In genomic region chr6:52572536-52572935, GRCh38 we compare ENCODE assay signal across 14 cellular contexts. TPM values are rescaled to one million over a fixed set of nuclear protein-coding genes. Genes with fewer than 3 reads are reported as not detected.
A peak's percentile ranks its signal among the peaks of the same experiment; 100 is the strongest.
DNase-seq lines count a peak whose midpoint lies in the region; ATAC-seq, FAIRE-seq and TF ChIP-seq lines count a peak whose summit lies in the region.
"Had no signal": no experiment of that assay in that cellular context is flagged by ENCODE, and none has a peak within 500 bp of the region (broad histone marks: within the 10 kb centered on the region; RNA-seq: fewer than 3 reads in every experiment).

No MANE protein-coding gene starts in this region.

- no peak overlapping the region for H2AK9ac ChIP-seq in IMR-90 (replicated peaks; ENCODE audit: low read depth, low read length, poor library complexity)

- H3K27me3 ChIP-seq in IMR-90 (ENCODE audit: control insufficient read depth, insufficient read depth, low read length) (no peaks in the 10 kb centered on the region), GM12878 (replicated peaks in 1 of 2; ENCODE audit: control insufficient read depth in 2 of 2, insufficient read depth in 2 of 2, low read length in 1 of 2) (no peaks in the 10 kb centered on the region), transverse colon (no peaks in the 10 kb centered on the region)

- BruUV-seq in IMR-90 (replicated peaks; lab: Mats Ljungman, UMichigan) (no TSS peak), GM12878 (replicated peaks; lab: Mats Ljungman, UMichigan) (no TSS peak)

- H4K8ac ChIP-seq in IMR-90 (ENCODE audit: low read depth in 2 of 2, low read length in 2 of 2), result peak overlapping the region; percentile 81 to 95; a peak in 3 of 4 replicates

- peak overlapping the region; percentile 99 for H3K4me2 ChIP-seq in IMR-90 (ENCODE audit: low read depth, low read length)
- peak overlapping the region; percentile 34; the same call in 1 of the 2 replicates for H3K4me2 ChIP-seq in GM12878 (ENCODE audit: control insufficient read depth, insufficient read depth)

- TF ChIP-seq POLR2A in IMR-90 (IDR thresholded peaks at IDR 0.05; ENCODE audit: low read depth, low read length), result no peak
- TF ChIP-seq POLR2A in GM12878 (IDR thresholded peaks at IDR 0.05; ENCODE audit: low read depth, low read length), result no peak
- no peak for TF ChIP-seq POLR2A in transverse colon (IDR thresholded peaks at IDR 0.05)

- no peak overlapping the region for H2AFZ ChIP-seq in IMR-90 (replicated peaks; ENCODE audit: low read length, poor library complexity)
- no peak overlapping the region for H2AFZ ChIP-seq in GM12878 (ENCODE audit: control insufficient read depth, low read depth, low read length)

- no peaks in the 10 kb centered on the region for H3K9me3 ChIP-seq in IMR-90 (ENCODE audit: control insufficient read depth, insufficient read depth, low read length)
- H3K9me3 ChIP-seq in GM12878 (replicated peaks; ENCODE audit: control insufficient read depth, insufficient read depth, low read length), result no peaks in the 10 kb centered on the region
- H3K9me3 ChIP-seq in mesodermal cell (ENCODE audit: control insufficient read depth, low read length), result no peaks in the 10 kb centered on the region
- no peaks in the 10 kb centered on the region for H3K9me3 ChIP-seq in transverse colon
- H3K9me3 ChIP-seq: mucosa of descending colon had no signal

- H4K5ac ChIP-seq in IMR-90 (ENCODE audit: low read depth, low read length), result peak overlapping the region; percentile 93; the same call in 1 of the 2 replicates

- H3K79me2 ChIP-seq in GM12878 (ENCODE audit: control insufficient read depth, insufficient read depth, low read length), result peaks cover 66% of the 10 kb centered on the region

- peaks cover 33% of the 10 kb centered on the region for H3K9me1 ChIP-seq in IMR-90 (ENCODE audit: insufficient read depth, low read length)

- TF ChIP-seq RAD21 in IMR-90 (IDR thresholded peaks at IDR 0.05; ENCODE audit: low read length) (no peak), GM12878 (IDR thresholded peaks at IDR 0.05; ENCODE audit: insufficient read depth, low read depth, low read length) (no peak)

- H2AK5ac ChIP-seq in IMR-90 (ENCODE audit: low read depth, low read length), result peak overlapping the region; percentile 90; the same call in 1 of the 2 replicates

- CTCF ChIA-PET in IMR-90 (lab: Yijun Ruan, JAX), result interaction anchor here (1.5 kb wide), 1 partner anchor 34 kb away, joined by 6 read pairs; no protein-coding TSS in a partner anchor
- CTCF ChIA-PET in GM12878 (lab: Yijun Ruan, JAX), result interaction anchor here (1.5 kb wide), 1 partner anchor 42 kb away, joined by 3 read pairs; no protein-coding TSS in a partner anchor

- peaks cover 5 to 67% of the 10 kb centered on the region in 2 experiments; a peak in 3 of 4 replicates for H3K79me1 ChIP-seq in IMR-90 (ENCODE audit: low read depth in 1 of 2, low read length in 2 of 2)

- H2BK20ac ChIP-seq in IMR-90 (ENCODE audit: low read depth, low read length), result 0 out of 2 replicates have a peak overlapping the region, but pooled peaks have one; percentile 84

- ATAC-seq in IMR-90 (ENCODE audit: low read depth) (no peak), GM12878 (no peak), GM18519 (IDR thresholded peaks at IDR 0.05; ENCODE audit: low FRiP score, unreplicated experiment) (no peak), HG02938 (IDR thresholded peaks at IDR 0.05; ENCODE audit: unreplicated experiment) (no peak)
- ATAC-seq: mucosa of descending colon; stimulated activated naive CD8-positive, alpha-beta T cell treated with anti-CD3 and anti-CD28 coated beads, Interleukin-15, amount 100 ng/mL, for 72 hours had no signal

- in situ Hi-C loops in IMR-90 (cut with MboI; ENCODE audit: low sequenced_read_pairs) (no loop called here), GM12878 (cut with MboI) (loop anchor here (10.0 kb wide), 1 partner anchor 288 kb away; the partner anchor contains the start of gene MCM3), transverse colon (cut with MboI; ENCODE audit: low pct_ligation_motif_present in 1 of 4, low pct_unique_long_range_greater_than_20kb in 1 of 4, low sequenced_read_pairs in 3 of 4) (no loop called here)

- H3K27ac ChIP-seq in IMR-90 (ENCODE audit: insufficient read depth, low read length), result 0 out of 2 replicates have a peak overlapping the region, but pooled peaks have one; percentile 19
- no peak overlapping the region for H3K27ac ChIP-seq in GM12878 (ENCODE audit: control insufficient read depth, insufficient read depth)
- H3K27ac ChIP-seq in mesodermal cell (ENCODE audit: low read depth, low read length, severe bottlenecking), result peak overlapping the region; percentile 87
- H3K27ac ChIP-seq in transverse colon, result peak overlapping the region; percentile 97 to 98 (median 98)

- H3K23ac ChIP-seq in IMR-90 (ENCODE audit: low read depth, low read length), result peak overlapping the region; percentile 99

- H3K18ac ChIP-seq in IMR-90 (ENCODE audit: low read depth, low read length), result peak overlapping the region; percentile 98; the same call in 1 of the 2 replicates

- H3K4ac ChIP-seq in IMR-90 (ENCODE audit: low read depth, low read length), result peak overlapping the region; percentile 97

- H2BK15ac ChIP-seq in IMR-90 (ENCODE audit: low read depth, low read length), result peak overlapping the region; percentile 85; the same call in 2 of the 3 replicates

- intact Hi-C loops in IMR-90 (cut with micrococcal nuclease), result no loop called here
- intact Hi-C loops in GM12878 (cut with micrococcal nuclease; ENCODE audit: unreplicated experiment), result no loop called here
- intact Hi-C loops in transverse colon (cut with DNase I; ENCODE audit: low total_unique reads), result no loop called here

- peaks cover 34% of the 10 kb centered on the region for H3K4me1 ChIP-seq in IMR-90 (ENCODE audit: control insufficient read depth, insufficient read depth, low read length)
- peaks cover 30% of the 10 kb centered on the region for H3K4me1 ChIP-seq in GM12878 (ENCODE audit: control insufficient read depth, insufficient read depth, low read length)
- peaks cover 53% of the 10 kb centered on the region for H3K4me1 ChIP-seq in mesodermal cell (ENCODE audit: control insufficient read depth, insufficient read depth, low read length, poor library complexity, severe bottlenecking)
- peaks cover 16 to 68% (median 59%) of the 10 kb centered on the region in 4 donors for H3K4me1 ChIP-seq in transverse colon

- 100% methylated on average over 3 of the region's 4 CpGs; no CpG with 5 or more reads in 1 of the 2 experiments for WGBS in IMR-90 (ENCODE audit: extremely low coverage in 2 of 2, insufficient read length in 1 of 2), 2 experiments
- WGBS in GM12878 (ENCODE audit: insufficient coverage, insufficient replicate concordance, low lambda C conversion rate, missing lambda C conversion rate), result 93% methylated on average over 4 of the region's 4 CpGs
- WGBS in mesodermal cell (ENCODE audit: insufficient coverage in 2 of 2), 2 experiments, result 86 to 90% methylated on average over 3 to 4 of the region's 4 CpGs
- 96 to 100% methylated on average over 1 to 4 of the region's 4 CpGs for WGBS in transverse colon (ENCODE audit: low coverage in 1 of 2), 2 donors

- TF ChIP-seq EP300 in GM12878 (IDR thresholded peaks at IDR 0.05; ENCODE audit: borderline replicate concordance in 1 of 2, control insufficient read depth in 1 of 2, low read depth in 2 of 2, low read length in 2 of 2) (no peak), transverse colon (IDR thresholded peaks at IDR 0.05; ENCODE audit: low read depth) (no peak)

- dilution Hi-C loops in IMR-90 (cut with HindIII; ENCODE audit: low sequenced_read_pairs, unreplicated experiment), result no loop called here

- H3K4me3 ChIP-seq in IMR-90 (ENCODE audit: insufficient read depth, low read depth, low read length) (no peak overlapping the region), GM12878 (peak overlapping the region; percentile 76; the same call in 1 of the 2 replicates), mesodermal cell (ENCODE audit: extremely low read depth, insufficient read depth, low read length, poor library complexity, severe bottlenecking) (no peak overlapping the region), transverse colon (no peak overlapping the region)
- H3K4me3 ChIP-seq: mucosa of descending colon had no signal

- H3K56ac ChIP-seq in IMR-90 (ENCODE audit: extremely low read depth, insufficient read depth, low read length), result peak overlapping the region; percentile 93; the same call in 1 of the 2 replicates

- peaks cover 4% of the 10 kb centered on the region; the same call in 1 of the 2 replicates for H3K36me3 ChIP-seq in IMR-90 (ENCODE audit: control insufficient read depth, insufficient read depth, low read length)
- no peaks in the 10 kb centered on the region; a peak in 2 of 4 replicates for H3K36me3 ChIP-seq in GM12878 (ENCODE audit: control insufficient read depth in 2 of 2, insufficient read depth in 2 of 2, low read length in 1 of 2)
- no peaks in the 10 kb centered on the region for H3K36me3 ChIP-seq in mesodermal cell (ENCODE audit: control insufficient read depth, insufficient read depth, low read length)
- no peaks in the 10 kb centered on the region for H3K36me3 ChIP-seq in transverse colon

- POLR2A ChIA-PET in IMR-90 (lab: Charles Lee; ENCODE audit: unreplicated experiment) (no interaction called here), GM12878 (lab: Charles Lee) (no interaction called here)

- H3K9ac ChIP-seq in IMR-90 (ENCODE audit: low read depth, low read length), result peak overlapping the region; percentile 86; the same call in 1 of the 2 replicates
- no peak overlapping the region for H3K9ac ChIP-seq in GM12878 (ENCODE audit: control insufficient read depth, insufficient read depth, low read length)

- FAIRE-seq in GM12878 (lab: Jason Lieb, UNC), result no peak

- peak overlapping the region; percentile 99 for H4K91ac ChIP-seq in IMR-90 (ENCODE audit: insufficient read depth, low read depth, low read length)

- DNase-seq in IMR-90 (no peak), GM12878 (ENCODE audit: low read depth, low spot score) (no peak), transverse colon (no peak)
- DNase-seq in activated CD8-positive, alpha-beta memory T cell treated with anti-CD3 and anti-CD28 coated beads, Interleukin-2, amount 50 U/mL, for 4 hours, result no peak
- DNase-seq: activated naive CD4-positive, alpha-beta T cell treated with Interleukin-2 at 50 U/mL for 16 hours; cortex of kidney; mucosa of descending colon; NCI-H526 treated with DMSO at 0.1 percent for 48 hours; retina; Right ventricle myocardium superior; stimulated activated naive CD8-positive, alpha-beta T cell treated with anti-CD3 and anti-CD28 coated beads, Interleukin-15, amount 100 ng/mL, for 72 hours had no signal

- peak overlapping the region; percentile 91 for H2BK5ac ChIP-seq in IMR-90 (ENCODE audit: low read depth, low read length, poor library complexity, severe bottlenecking)

- SMC1A ChIA-PET in GM12878 (lab: Charles Lee; ENCODE audit: uncharacterized antibody, unreplicated experiment), result interaction anchor here (0.7 to 2.9 kb wide), 6 partner anchors 24 to 155 kb away, joined by 3 to 8 read pairs (median 3); no protein-coding TSS in a partner anchor

- H4K20me1 ChIP-seq in IMR-90 (ENCODE audit: insufficient read depth, low read length) (peaks cover 68% of the 10 kb centered on the region), GM12878 (ENCODE audit: control insufficient read depth, insufficient read depth) (no peaks in the 10 kb centered on the region)

- H2BK120ac ChIP-seq in IMR-90 (ENCODE audit: low read depth, low read length), result peak overlapping the region; percentile 93

- RAD21 ChIA-PET in GM12878 (lab: Charles Lee; ENCODE audit: unreplicated experiment), result interaction anchor here (1.0 to 1.2 kb wide), 2 partner anchors 9 to 153 kb away, joined by 3 to 4 read pairs; no protein-coding TSS in a partner anchor

- H3K14ac ChIP-seq in IMR-90 (replicated peaks; ENCODE audit: low read depth, low read length), result peak overlapping the region; percentile 95

- TF ChIP-seq CTCF in IMR-90 (conservative IDR thresholded peaks at IDR 0.05; ENCODE audit: low read depth, low read length) (no peak), GM12878 (IDR thresholded peaks at IDR 0.05 in 2 of 3, conservative IDR thresholded peaks at IDR 0.05 in 1 of 3; ENCODE audit: control insufficient read depth in 2 of 3, extremely low read depth in 1 of 3, insufficient read depth in 1 of 3, low read depth in 3 of 3, low read length in 3 of 3) (no peak), transverse colon (IDR thresholded peaks at IDR 0.05) (no peak)

RNA-seq across cellular contexts. Expression of gene TRAM2, which starts 4.3 kb away (rescaled TPM):
- total RNA-seq in IMR-90 (2012; rRNA removed) (77.2 and 81.1 TPM in 2 replicates), GM12878 (2014; rRNA removed) (10.9 and 11.0 TPM in 2 replicates), GM12878 (2014; rRNA removed; fragmentation: Illumina TruSeq; extraction: Trizol) (7.9 and 8.2 TPM in 2 replicates), GM12878 (2021) (12.5 and 13.2 TPM in 2 replicates), transverse colon (10 to 100 TPM in 2 of 4 donors, 1 to 10 TPM in 2; 8.4 to 15.4 (median 11.7) TPM)
- polyA plus RNA-seq in IMR-90 (2012; rRNA removed) (94.2 and 95.7 TPM in 2 replicates), GM12878 (2011; rRNA removed) (4.8 and 6.8 TPM in 2 replicates), GM12878 (2014; fragmentation: Illumina TruSeq; extraction: Trizol) (12.4 and 13.9 TPM in 2 replicates), GM12878 (2014; fragmentation: Nextera tagmentation; extraction: Ambion mirVana) (1 to 10 TPM; 2.5 TPM), GM12878 (2014; rRNA removed) (10.5 and 11.1 TPM in 2 replicates), GM12878 (2016; fragmentation: Nextera tagmentation; extraction: Ambion mirVana) (10 to 100 TPM; 13.9 to 15.0 TPM)
- polyA plus RNA-seq in IMR-90 (2012; cell fraction: cytosol; rRNA removed), result 51.8 and 52.7 TPM in 2 replicates
- 86.8 and 207 TPM in 2 replicates for polyA plus RNA-seq in IMR-90 (2012; cell fraction: nucleus; rRNA removed; ENCODE audit: low replicate concordance)
- 9.5 and 10.9 TPM in 2 replicates for total RNA-seq in GM12878 (2013; cell fraction: nucleolus; rRNA removed)
- polyA plus RNA-seq in GM12878 (2011; ENCODE audit: low read depth), result 4.4 TPM
- polyA plus RNA-seq in GM12878 (2011; cell fraction: cytosol; rRNA removed), result 6.9 and 7.2 TPM in 2 replicates
- polyA plus RNA-seq in GM12878 (2011; cell fraction: nucleus; rRNA removed), result 12.2 and 13.7 TPM in 2 replicates
- polyA plus RNA-seq in GM12878 (2012), result 5.6 and 6.1 TPM in 2 replicates
- polyA minus RNA-seq in GM12878 (2011; rRNA and poly(A)+ RNA removed), result 5.0 and 5.9 TPM in 2 replicates
- polyA minus RNA-seq in GM12878 (2011; cell fraction: cytosol; rRNA and poly(A)+ RNA removed), result 1.9 and 3.6 TPM in 2 replicates
- polyA minus RNA-seq in GM12878 (2011; cell fraction: nucleus; rRNA and poly(A)+ RNA removed), result 3.1 and 5.9 TPM in 2 replicates
- polyA plus RNA-seq in mesodermal cell (2013, experiment 1 of 2), result 19.4 TPM
- polyA plus RNA-seq in mesodermal cell (2013, experiment 2 of 2), result 16.0 TPM
